ENCODE assay signal across 8 cellular contexts in genomic region chr18:36128907-36129299, GRCh38. TPM values are rescaled to one million over a fixed set of nuclear protein-coding genes. Genes with fewer than 3 reads are reported as not detected.
DNase-seq lines count a peak whose midpoint lies in the region; ATAC-seq and TF ChIP-seq lines count a peak whose summit lies in the region.

No MANE protein-coding gene starts in this region.

- H3K36me3 ChIP-seq in iPS-15b (ENCODE audit: control insufficient read depth, insufficient read depth, low read length), result no peaks in the 10 kb centered on the region
- H3K36me3 ChIP-seq in stomach, result peaks cover 0 to 14% (median 10%) of the 10 kb centered on the region in 4 donors

- H3K9me3 Mint-ChIP-seq in activated B cell treated with CpG ODN at 0.5 μM for 24 hours, result no peaks in the 10 kb centered on the region

- TF ChIP-seq POLR2A in stomach (IDR thresholded peaks at IDR 0.05), result no peak

- intact Hi-C loops in activated B cell treated with CpG ODN at 0.5 μM for 24 hours (cut with micrococcal nuclease), result loop anchor here (1.0 to 5.0 kb wide), 14 partner anchors 21 to 1152 kb away; partner anchors contain the start of genes KIAA1328, MAPRE2, MOCOS and RMP24
- intact Hi-C loops in stomach (cut with DNase I; ENCODE audit: low total_unique reads), result no loop called here

- POLR2A ChIA-PET in activated B cell treated with CpG ODN at 0.5 μM for 24 hours (lab: Charles Lee), result interaction anchor here (0.6 to 3.7 kb wide), 19 partner anchors 8 to 880 kb away, joined by 3 to 29 read pairs (median 6); partner anchors contain the start of genes INO80C, RPRD1A and ZSCAN30

- peak overlapping the region; percentile 98 to 99 (median 99) for H3K27ac ChIP-seq in stomach

- WGBS in stomach, 5 donors, result 0 to 1% (median 0%) methylated on average over 23 to 37 of the region's 37 CpGs

- peaks cover 54% of the 10 kb centered on the region for H3K4me1 Mint-ChIP-seq in activated B cell treated with CpG ODN at 0.5 μM for 24 hours

- no peak for TF ChIP-seq EP300 in stomach (IDR thresholded peaks at IDR 0.05)

- H3K27me3 Mint-ChIP-seq in activated B cell treated with CpG ODN at 0.5 μM for 24 hours, result no peaks in the 10 kb centered on the region

- H3K9ac ChIP-seq in iPS-15b (ENCODE audit: low read depth, low read length), result peak overlapping the region; percentile 55

- TF ChIP-seq CTCF in activated B cell treated with CpG ODN at 0.5 μM for 24 hours (IDR thresholded peaks at IDR 0.05) (no peak), stomach (IDR thresholded peaks at IDR 0.05) (no peak)

- no peaks in the 10 kb centered on the region for H3K9me3 ChIP-seq in iPS-15b (ENCODE audit: control insufficient read depth, insufficient read depth, low read length)
- no peaks in the 10 kb centered on the region for H3K9me3 ChIP-seq in stomach

- peaks cover 6% of the 10 kb centered on the region for H3K4me1 ChIP-seq in iPS-15b (ENCODE audit: control insufficient read depth, insufficient read depth, low read length)
- peaks cover 24 to 43% (median 37%) of the 10 kb centered on the region in 4 donors for H3K4me1 ChIP-seq in stomach

- ATAC-seq in GM18858 (IDR thresholded peaks at IDR 0.05; ENCODE audit: unreplicated experiment) (peak; percentile 9), HG02852 (IDR thresholded peaks at IDR 0.05; ENCODE audit: unreplicated experiment) (peak; percentile 14), activated B cell treated with CpG ODN at 0.5 μM for 24 hours (ENCODE audit: low read depth) (no peak)

- CTCF ChIA-PET in activated B cell treated with CpG ODN at 0.5 μM for 24 hours (lab: Charles Lee), result interaction anchor here (0.8 to 1.5 kb wide), 3 partner anchors 68 to 156 kb away, joined by 3 to 6 read pairs (median 3); no protein-coding TSS in a partner anchor

- peak overlapping the region; percentile 94 for H3K4me3 Mint-ChIP-seq in activated B cell treated with CpG ODN at 0.5 μM for 24 hours

- H3K36me3 Mint-ChIP-seq in activated B cell treated with CpG ODN at 0.5 μM for 24 hours (ENCODE audit: low read depth), result peaks cover 46% of the 10 kb centered on the region

- H3K27ac Mint-ChIP-seq in activated B cell treated with CpG ODN at 0.5 μM for 24 hours, result peak overlapping the region; percentile 92

- H3K27me3 ChIP-seq in iPS-15b (ENCODE audit: control insufficient read depth, insufficient read depth, low read length) (no peaks in the 10 kb centered on the region), stomach (no peaks in the 10 kb centered on the region)

- DNase-seq in activated B cell treated with CpG ODN at 0.5 μM for 24 hours (no peak), stomach (no peak), kidney glomerular epithelial cell (lab: John Stamatoyannopoulos, UW) (no peak), NCI-H1048 (lab: John Stamatoyannopoulos, UW) (no peak), SHP77 treated with DMSO at 0.1 percent for 48 hours (lab: John Stamatoyannopoulos, UW) (no peak)

- H3K4me3 ChIP-seq in iPS-15b (ENCODE audit: low read depth, low read length), result peak overlapping the region; percentile 99
- H3K4me3 ChIP-seq in stomach, result peak overlapping the region; percentile 76 to 88 (median 85)

RNA-seq across cellular contexts. Expression of gene SLC39A6, which starts 0.2 kb away (rescaled TPM):
- total RNA-seq in activated B cell treated with CpG ODN at 0.5 μM for 24 hours (17.6 and 18.6 TPM in 2 replicates), stomach (10 to 100 TPM in 4 of 5 donors, 1 to 10 TPM in 1; 5.3 to 33.9 (median 22.6) TPM)
- polyA plus RNA-seq in stomach, result 1 to 10 TPM; 4.0 to 7.7 (median 6.5) TPM

RNA-seq across cellular contexts. Expression of gene ELP2, which starts 0.8 kb away (rescaled TPM):
- total RNA-seq in activated B cell treated with CpG ODN at 0.5 μM for 24 hours, result 105 and 124 TPM in 2 replicates
- 100 to 1,000 TPM in 2 of 5 donors, 10 to 100 TPM in 3; 24.1 to 278 (median 87.5) TPM for total RNA-seq in stomach
- 10 to 100 TPM; 55.8 to 69.2 (median 56.5) TPM for polyA plus RNA-seq in stomach

RNA-seq across cellular contexts. Expression of gene MOCOS, which starts 58.4 kb away (rescaled TPM):
- total RNA-seq in activated B cell treated with CpG ODN at 0.5 μM for 24 hours, result 0.39 and 0.42 TPM in 2 replicates
- total RNA-seq in stomach, result 1 to 10 TPM in 4 of 5 donors, under 1 TPM in 1; 0.45 to 4.1 (median 1.5) TPM
- polyA plus RNA-seq in stomach, result 1 to 10 TPM; 2.5 to 4.6 (median 2.9) TPM
